Comparison of ENCODE assay signal across 17 cellular contexts in the genomic region with DNA sequence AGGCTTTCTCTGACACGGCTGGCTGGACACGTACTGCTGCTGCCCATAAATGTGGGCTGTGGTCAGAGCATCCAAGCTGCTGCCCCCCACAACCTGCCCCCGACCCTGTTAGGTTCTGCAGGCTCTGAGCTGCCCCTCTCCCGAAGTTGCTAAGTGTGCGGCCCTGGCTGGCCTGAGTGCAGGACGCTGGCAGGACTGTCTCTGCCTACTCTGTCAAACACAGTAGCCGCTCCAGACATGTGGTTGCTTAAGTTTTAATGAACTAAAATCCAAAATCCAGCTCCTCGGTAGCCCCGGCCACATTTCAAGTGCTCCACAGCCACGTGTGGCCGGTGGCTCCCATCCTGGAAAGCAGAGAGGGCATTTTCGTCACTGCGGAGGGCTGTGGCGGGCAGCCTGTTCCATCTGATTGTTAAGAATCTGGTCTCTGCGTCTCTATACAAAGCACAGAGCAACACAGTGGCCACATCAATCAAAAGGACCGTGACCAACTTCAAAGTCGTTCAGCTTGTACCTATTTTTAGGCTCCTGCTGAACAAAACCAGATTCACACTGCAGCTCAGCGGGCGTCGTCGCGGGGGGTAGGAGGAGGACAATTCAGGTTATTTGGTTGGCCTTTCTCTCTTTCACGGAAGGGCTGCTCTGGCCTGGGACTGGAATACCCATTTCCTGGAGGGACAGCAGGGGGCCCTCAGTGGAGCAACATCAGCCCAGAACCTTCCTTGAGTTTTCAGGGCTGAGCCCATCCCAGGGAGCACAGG.
A peak's percentile ranks its signal among the peaks of the same experiment; 100 is the strongest.
DNase-seq lines count a peak whose midpoint lies in the region; ATAC-seq and TF ChIP-seq lines count a peak whose summit lies in the region.
"Had no signal": no experiment of that assay in that cellular context is flagged by ENCODE, and none has a peak within 500 bp of the region (broad histone marks: within the 10 kb centered on the region; RNA-seq: fewer than 3 reads in every experiment).

No MANE protein-coding gene starts in this region.

- peak overlapping the region in 1 of 5 donors; percentile 21 for H3K4me3 Mint-ChIP-seq in immature natural killer cell
- H3K4me3 Mint-ChIP-seq: activated T-helper 17 cell treated with anti-CD3 and anti-CD28 coated beads, Interleukin-2, amount 50 U/mL, for 72 hours; central memory CD8-positive, alpha-beta T cell had no signal

- H3K27me3 ChIP-seq in right atrium auricular region = no peaks in the 10 kb centered on the region
- H3K27me3 ChIP-seq in transverse colon = no peaks in the 10 kb centered on the region

- no peak for DNase-seq in Right ventricle myocardium superior
- DNase-seq in right atrium auricular region (ENCODE audit: low spot score) = no peak
- peak; percentile 23 for DNase-seq in astrocyte of the spinal cord (ENCODE audit: low read depth, low spot score)
- DNase-seq in immature natural killer cell = peak; percentile 23 to 36 (median 29)
- DNase-seq in transverse colon = no peak
- no peak for DNase-seq in activated CD8-positive, alpha-beta memory T cell treated with anti-CD3 and anti-CD28 coated beads for 24 hours
- DNase-seq in stimulated activated naive CD4-positive, alpha-beta T cell (lab: John Stamatoyannopoulos, UW) = no peak
- DNase-seq: 8988T; DMS53; effector memory CD4-positive, alpha-beta T cell; NCI-H1694 treated with DMSO at 0.1 percent for 48 hours; NCI-H446; T-helper 17 cell had no signal

- H3K36me3 ChIP-seq in right atrium auricular region (peaks cover 59% of the 10 kb centered on the region), transverse colon (peaks cover 0 to 19% (median 0%) of the 10 kb centered on the region in 4 donors)

- ATAC-seq in Right ventricle myocardium superior (ENCODE audit: poor library complexity) = peak; percentile 79
- ATAC-seq in HG02763 (IDR thresholded peaks at IDR 0.05; ENCODE audit: unreplicated experiment) = no peak
- ATAC-seq: activated T-helper 17 cell treated with anti-CD3 and anti-CD28 coated beads, Interleukin-2, amount 50 U/mL, for 72 hours; T-helper 17 cell had no signal

- TF ChIP-seq CTCF in right atrium auricular region (IDR thresholded peaks at IDR 0.05) (no peak), astrocyte of the spinal cord (IDR thresholded peaks at IDR 0.05; ENCODE audit: low read depth, low read length) (no peak), transverse colon (IDR thresholded peaks at IDR 0.05) (no peak)

- H3K36me3 Mint-ChIP-seq in immature natural killer cell = peaks cover 30 to 61% (median 31%) of the 10 kb centered on the region in 3 donors

- H3K27ac Mint-ChIP-seq in immature natural killer cell = peak overlapping the region in 4 of 6 donors; percentile 24 to 81 (median 53)
- H3K27ac Mint-ChIP-seq: activated T-helper 17 cell treated with anti-CD3 and anti-CD28 coated beads, Interleukin-2, amount 50 U/mL, for 72 hours; T-helper 17 cell had no signal

- intact Hi-C loops in Right ventricle myocardium superior (cut with DNase I) (no loop called here), transverse colon (cut with DNase I; ENCODE audit: low total_unique reads) (no loop called here)

- H3K4me3 ChIP-seq in right atrium auricular region (no peak overlapping the region), astrocyte of the spinal cord (ENCODE audit: low read depth, low read length) (no peak overlapping the region), transverse colon (no peak overlapping the region)
- H3K4me3 ChIP-seq: smooth muscle cell had no signal

- H3K9me3 ChIP-seq in right atrium auricular region (no peaks in the 10 kb centered on the region), transverse colon (no peaks in the 10 kb centered on the region)

- no peak for TF ChIP-seq POLR2A in transverse colon (IDR thresholded peaks at IDR 0.05)

- H3K4me1 Mint-ChIP-seq in immature natural killer cell = peaks cover 13 to 14% of the 10 kb centered on the region in 2 donors
- H3K4me1 Mint-ChIP-seq: activated T-helper 17 cell treated with anti-CD3 and anti-CD28 coated beads, Interleukin-2, amount 50 U/mL, for 72 hours had no signal

- H3K4me1 ChIP-seq in right atrium auricular region (no peaks in the 10 kb centered on the region), transverse colon (no peaks in the 10 kb centered on the region)

- H3K27ac ChIP-seq in right atrium auricular region = no peak overlapping the region
- H3K27ac ChIP-seq in transverse colon = peak overlapping the region in 3 of 4 donors; percentile 11 to 32 (median 26)

- 77% methylated on average over 23 of the region's 23 CpGs; no CpG with 5 or more reads in 1 of the 2 donors for WGBS in transverse colon (ENCODE audit: low coverage in 1 of 2), 2 donors

- in situ Hi-C loops in astrocyte of the spinal cord (cut with HindIII; ENCODE audit: low sequenced_read_pairs) (no loop called here), transverse colon (cut with MboI; ENCODE audit: low pct_ligation_motif_present in 1 of 4, low pct_unique_long_range_greater_than_20kb in 1 of 4, low sequenced_read_pairs in 3 of 4) (no loop called here)

- peaks cover 0 to 2% (median 0%) of the 10 kb centered on the region in 6 donors for H3K9me3 Mint-ChIP-seq in immature natural killer cell
- H3K9me3 Mint-ChIP-seq: activated T-helper 17 cell treated with anti-CD3 and anti-CD28 coated beads, Interleukin-2, amount 50 U/mL, for 72 hours; central memory CD8-positive, alpha-beta T cell had no signal

- no peak for TF ChIP-seq EP300 in transverse colon (IDR thresholded peaks at IDR 0.05; ENCODE audit: low read depth)

- peaks cover 2 to 4% (median 2%) of the 10 kb centered on the region in 3 donors for H3K27me3 Mint-ChIP-seq in immature natural killer cell (ENCODE audit: low read depth in 3 of 3)
- H3K27me3 Mint-ChIP-seq: activated T-helper 17 cell treated with anti-CD3 and anti-CD28 coated beads, Interleukin-2, amount 50 U/mL, for 72 hours; central memory CD8-positive, alpha-beta T cell; T-helper 17 cell had no signal

Comparison
In these comparisons a context has a peak if more than half of its experiments do, and no peak if none do; other contexts are left out.
1. DNase-seq: peak in astrocyte of the spinal cord (single experiment) and immature natural killer cell (3 of 3); none in Right ventricle myocardium superior (single experiment), right atrium auricular region (single experiment), transverse colon (single experiment), activated CD8-positive, alpha-beta memory T cell treated with anti-CD3 and anti-CD28 coated beads for 24 hours (single experiment) and stimulated activated naive CD4-positive, alpha-beta T cell (0 of 6).
2. H3K27ac ChIP-seq: peak in transverse colon (3 of 4); none in right atrium auricular region (0 of 2).